20 cellular contexts compared by ENCODE assay signal in genomic region chr6:113073611-113074191, GRCh38.
DNase-seq lines count a peak whose midpoint lies in the region; ATAC-seq, FAIRE-seq and TF ChIP-seq lines count a peak whose summit lies in the region.
"Had no signal": no experiment of that assay in that cellular context is flagged by ENCODE, and none has a peak within 500 bp of the region (broad histone marks: within the 10 kb centered on the region; RNA-seq: fewer than 3 reads in every experiment).

No MANE protein-coding gene starts in this region.

- CTCF ChIA-PET in IMR-90 (lab: Yijun Ruan, JAX): no interaction called here

- H3K4me2 ChIP-seq in IMR-90 (ENCODE audit: low read depth, low read length): peak overlapping the region; percentile 80; the same call in 1 of the 2 replicates
- H3K4me2 ChIP-seq: BLaER1 had no signal

- H3K4ac ChIP-seq in IMR-90 (ENCODE audit: low read depth, low read length): no peak overlapping the region

- no peaks in the 10 kb centered on the region for H3K79me1 ChIP-seq in IMR-90 (ENCODE audit: low read depth in 1 of 2, low read length in 2 of 2)

- peak; percentile 7 for DNase-seq in AG08396 (ENCODE audit: low spot score)
- DNase-seq in IMR-90: peak; percentile 74
- DNase-seq in astrocyte of the cerebellum (ENCODE audit: low read depth): peak; percentile 41
- no peak for DNase-seq in kidney
- no peak for DNase-seq in NCI-H2171 (lab: John Stamatoyannopoulos, UW)
- DNase-seq in iPS-NIHi11 (ENCODE audit: low spot score): no peak
- DNase-seq in stimulated activated CD4-positive, alpha-beta T cell treated with anti-CD3 and anti-CD28 coated beads, Interleukin-4, amount 100 ng/mL, for 24 hours: no peak
- DNase-seq: activated CD8-positive, alpha-beta memory T cell treated with anti-CD3 and anti-CD28 coated beads, Interleukin-2, amount 50 U/mL, for 48 hours; activated naive CD8-positive, alpha-beta T cell treated with anti-CD3 and anti-CD28 coated beads, Interleukin-2, amount 10 ng/mL, durations not matched to agents 7 days and 5 days; dermis blood vessel endothelial cell; DMS79; immature natural killer cell; KBM-7; NCI-H1694 had no signal

- peak overlapping the region; percentile 84 for H2BK120ac ChIP-seq in IMR-90 (ENCODE audit: low read depth, low read length)

- peak overlapping the region; percentile 97 for H2BK5ac ChIP-seq in IMR-90 (ENCODE audit: low read depth, low read length, poor library complexity, severe bottlenecking)

- FAIRE-seq in kidney (lab: Jason Lieb, UNC): peak; percentile 35
- FAIRE-seq: GM12878 had no signal

- TF ChIP-seq POLR2A in IMR-90 (IDR thresholded peaks at IDR 0.05; ENCODE audit: low read depth, low read length): no peak
- no peak for TF ChIP-seq POLR2A in gastroesophageal sphincter (IDR thresholded peaks at IDR 0.05)

- intact Hi-C loops in IMR-90 (cut with micrococcal nuclease) (no loop called here), kidney (cut with DNase I) (no loop called here)

- H3K4me3 ChIP-seq in IMR-90 (ENCODE audit: insufficient read depth, low read depth, low read length): no peak overlapping the region
- H3K4me3 ChIP-seq in astrocyte of the cerebellum (ENCODE audit: low read depth, low read length): no peak overlapping the region
- H3K4me3 ChIP-seq in kidney (ENCODE audit: low read length in 2 of 2): no peak overlapping the region
- H3K4me3 ChIP-seq in gastroesophageal sphincter: no peak overlapping the region
- H3K4me3 ChIP-seq: BLaER1, GM12878, prostate gland, SK-N-MC had no signal

- H3K27ac ChIP-seq in IMR-90 (ENCODE audit: insufficient read depth, low read length): no peak overlapping the region
- no peak overlapping the region for H3K27ac ChIP-seq in kidney (ENCODE audit: low read depth in 2 of 2, low read length in 2 of 2)
- H3K27ac ChIP-seq in gastroesophageal sphincter: no peak overlapping the region
- H3K27ac ChIP-seq: BLaER1, foreskin keratinocyte, prostate gland, SK-N-MC had no signal

- peaks cover 2% of the 10 kb centered on the region; the same call in 1 of the 2 replicates for H3K4me1 ChIP-seq in IMR-90 (ENCODE audit: control insufficient read depth, insufficient read depth, low read length)
- H3K4me1 ChIP-seq in kidney (ENCODE audit: control insufficient read depth in 1 of 2, insufficient read depth in 1 of 2, low read depth in 1 of 2, low read length in 2 of 2): no peaks in the 10 kb centered on the region
- no peaks in the 10 kb centered on the region for H3K4me1 ChIP-seq in gastroesophageal sphincter
- H3K4me1 ChIP-seq: BLaER1, prostate gland had no signal

- ATAC-seq in IMR-90 (ENCODE audit: low read depth) (peak; percentile 77), gastroesophageal sphincter (no peak)
- ATAC-seq: foreskin keratinocyte, GM12878 had no signal

- 0 out of 2 replicates have a peak overlapping the region, but pooled peaks have one; percentile 38 for H4K91ac ChIP-seq in IMR-90 (ENCODE audit: insufficient read depth, low read depth, low read length)

- dilution Hi-C loops in IMR-90 (cut with HindIII; ENCODE audit: low sequenced_read_pairs, unreplicated experiment): no loop called here

- H2BK15ac ChIP-seq in IMR-90 (ENCODE audit: low read depth, low read length): peak overlapping the region; percentile 98; the same call in 1 of the 3 replicates

- POLR2A ChIA-PET in IMR-90 (lab: Charles Lee; ENCODE audit: unreplicated experiment): no interaction called here

- H2AK9ac ChIP-seq in IMR-90 (replicated peaks; ENCODE audit: low read depth, low read length, poor library complexity): no peak overlapping the region

- H3K9me1 ChIP-seq in IMR-90 (ENCODE audit: insufficient read depth, low read length): no peaks in the 10 kb centered on the region

- TF ChIP-seq CTCF in IMR-90 (conservative IDR thresholded peaks at IDR 0.05; ENCODE audit: low read depth, low read length) (no peak), astrocyte of the cerebellum (IDR thresholded peaks at IDR 0.05; ENCODE audit: low read depth, low read length, missing control alignments) (no peak), kidney (IDR thresholded peaks at IDR 0.05; ENCODE audit: borderline replicate concordance, extremely low read depth, insufficient read depth) (no peak), gastroesophageal sphincter (IDR thresholded peaks at IDR 0.05) (no peak)

- no peak for TF ChIP-seq EP300 in gastroesophageal sphincter (IDR thresholded peaks at IDR 0.05)

- no peaks in the 10 kb centered on the region for H3K36me3 ChIP-seq in IMR-90 (ENCODE audit: control insufficient read depth, insufficient read depth, low read length)
- H3K36me3 ChIP-seq in kidney (ENCODE audit: control insufficient read depth in 1 of 2, insufficient read depth in 2 of 2, low read length in 2 of 2): no peaks in the 10 kb centered on the region
- no peaks in the 10 kb centered on the region for H3K36me3 ChIP-seq in gastroesophageal sphincter
- H3K36me3 ChIP-seq: BLaER1, prostate gland had no signal

- BruUV-seq in IMR-90 (replicated peaks; lab: Mats Ljungman, UMichigan): no TSS peak

- H3K14ac ChIP-seq in IMR-90 (replicated peaks; ENCODE audit: low read depth, low read length): peak overlapping the region; percentile 49; the same call in 1 of the 2 replicates

- H3K27me3 ChIP-seq in IMR-90 (ENCODE audit: control insufficient read depth, insufficient read depth, low read length) (no peaks in the 10 kb centered on the region), gastroesophageal sphincter (no peaks in the 10 kb centered on the region)
- H3K27me3 ChIP-seq: BLaER1, foreskin keratinocyte had no signal

- H3K23ac ChIP-seq in IMR-90 (ENCODE audit: low read depth, low read length): peak overlapping the region; percentile 64; the same call in 1 of the 2 replicates

- peak overlapping the region; percentile 90; the same call in 1 of the 2 replicates for H3K18ac ChIP-seq in IMR-90 (ENCODE audit: low read depth, low read length)

- no peak for TF ChIP-seq RAD21 in IMR-90 (IDR thresholded peaks at IDR 0.05; ENCODE audit: low read length)

- no peak overlapping the region for H2AFZ ChIP-seq in IMR-90 (replicated peaks; ENCODE audit: low read length, poor library complexity)

- no CpG with 5 or more reads among the region's 1 CpG for WGBS in IMR-90 (ENCODE audit: extremely low coverage in 2 of 2, insufficient read length in 1 of 2), 2 experiments
- WGBS in gastroesophageal sphincter (ENCODE audit: low coverage in 1 of 2), 2 donors: 22 to 58% methylated on average over 1 of the region's 1 CpG

- H3K9ac ChIP-seq in IMR-90 (ENCODE audit: low read depth, low read length): no peak overlapping the region
- H3K9ac ChIP-seq in kidney (ENCODE audit: low read length in 2 of 2): no peak overlapping the region
- H3K9ac ChIP-seq: BLaER1 had no signal

- no peak overlapping the region for H2AK5ac ChIP-seq in IMR-90 (ENCODE audit: low read depth, low read length)

- peaks cover 2% of the 10 kb centered on the region; the same call in 1 of the 2 replicates for H3K9me3 ChIP-seq in IMR-90 (ENCODE audit: control insufficient read depth, insufficient read depth, low read length)
- no peaks in the 10 kb centered on the region for H3K9me3 ChIP-seq in kidney (ENCODE audit: control insufficient read depth in 1 of 2, low read length in 2 of 2)
- peaks cover 0 to 3% (median 0%) of the 10 kb centered on the region in 3 donors for H3K9me3 ChIP-seq in gastroesophageal sphincter
- H3K9me3 ChIP-seq: BLaER1, prostate gland had no signal

- in situ Hi-C loops in IMR-90 (cut with MboI; ENCODE audit: low sequenced_read_pairs) (no loop called here), astrocyte of the cerebellum (cut with HindIII; ENCODE audit: low sequenced_read_pairs) (no loop called here)

- peak overlapping the region; percentile 12; the same call in 1 of the 2 replicates for H4K5ac ChIP-seq in IMR-90 (ENCODE audit: low read depth, low read length)

- peak overlapping the region in 1 of 2 experiments; percentile 63; a peak in 2 of 4 replicates for H4K8ac ChIP-seq in IMR-90 (ENCODE audit: low read depth in 2 of 2, low read length in 2 of 2)

- H3K56ac ChIP-seq in IMR-90 (ENCODE audit: extremely low read depth, insufficient read depth, low read length): 0 out of 2 replicates have a peak overlapping the region, but pooled peaks have one; percentile 50

- peak overlapping the region; percentile 88 for H2BK20ac ChIP-seq in IMR-90 (ENCODE audit: low read depth, low read length)

- no peaks in the 10 kb centered on the region for H4K20me1 ChIP-seq in IMR-90 (ENCODE audit: insufficient read depth, low read length)
- H4K20me1 ChIP-seq: BLaER1 had no signal

TF ChIP-seq in IMR-90, 13 proteins besides CTCF, POLR2A, EP300 and RAD21 (continues in another document):
- TF ChIP-seq NFE2L2 (IDR thresholded peaks at IDR 0.05; ENCODE audit: low read depth, low read length): no peak
- no peak for TF ChIP-seq BHLHE40 (IDR thresholded peaks at IDR 0.05; ENCODE audit: low read depth, low read length)
- TF ChIP-seq MAFK (IDR thresholded peaks at IDR 0.05; ENCODE audit: low read depth, low read length): no peak
- TF ChIP-seq RFX5 (IDR thresholded peaks at IDR 0.05; ENCODE audit: low read depth, low read length): no peak
- TF ChIP-seq SMC3 (IDR thresholded peaks at IDR 0.05; ENCODE audit: low read depth, low read length): no peak
- TF ChIP-seq CEBPB (IDR thresholded peaks at IDR 0.05; ENCODE audit: low read depth, low read length): no peak
- no peak for TF ChIP-seq MAZ (IDR thresholded peaks at IDR 0.05; ENCODE audit: borderline replicate concordance, low read depth, low read length)
- TF ChIP-seq, protein P1, sequence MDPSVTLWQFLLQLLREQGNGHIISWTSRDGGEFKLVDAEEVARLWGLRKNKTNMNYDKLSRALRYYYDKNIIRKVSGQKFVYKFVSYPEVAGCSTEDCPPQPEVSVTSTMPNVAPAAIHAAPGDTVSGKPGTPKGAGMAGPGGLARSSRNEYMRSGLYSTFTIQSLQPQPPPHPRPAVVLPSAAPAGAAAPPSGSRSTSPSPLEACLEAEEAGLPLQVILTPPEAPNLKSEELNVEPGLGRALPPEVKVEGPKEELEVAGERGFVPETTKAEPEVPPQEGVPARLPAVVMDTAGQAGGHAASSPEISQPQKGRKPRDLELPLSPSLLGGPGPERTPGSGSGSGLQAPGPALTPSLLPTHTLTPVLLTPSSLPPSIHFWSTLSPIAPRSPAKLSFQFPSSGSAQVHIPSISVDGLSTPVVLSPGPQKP (IDR thresholded peaks at IDR 0.05; ENCODE audit: borderline replicate concordance, low read depth, low read length): no peak
- TF ChIP-seq CHD1 (IDR thresholded peaks at IDR 0.05; ENCODE audit: low read depth, low read length): no peak
- TF ChIP-seq, protein P2, sequence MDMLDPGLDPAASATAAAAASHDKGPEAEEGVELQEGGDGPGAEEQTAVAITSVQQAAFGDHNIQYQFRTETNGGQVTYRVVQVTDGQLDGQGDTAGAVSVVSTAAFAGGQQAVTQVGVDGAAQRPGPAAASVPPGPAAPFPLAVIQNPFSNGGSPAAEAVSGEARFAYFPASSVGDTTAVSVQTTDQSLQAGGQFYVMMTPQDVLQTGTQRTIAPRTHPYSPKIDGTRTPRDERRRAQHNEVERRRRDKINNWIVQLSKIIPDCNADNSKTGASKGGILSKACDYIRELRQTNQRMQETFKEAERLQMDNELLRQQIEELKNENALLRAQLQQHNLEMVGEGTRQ (IDR thresholded peaks at IDR 0.05; ENCODE audit: low read depth, low read length): no peak
- TF ChIP-seq MXI1 (IDR thresholded peaks at IDR 0.05; ENCODE audit: borderline replicate concordance, low read depth, low read length): no peak
- TF ChIP-seq FOS (IDR thresholded peaks at IDR 0.05; ENCODE audit: low read depth, low read length): no peak

Comparison
In these comparisons a context has a peak if more than half of its experiments do, and no peak if none do; other contexts are left out.
1. DNase-seq: peak in AG08396 (single experiment), IMR-90 (single experiment) and astrocyte of the cerebellum (single experiment); none in kidney (single experiment), NCI-H2171 (single experiment), iPS-NIHi11 (single experiment) and stimulated activated CD4-positive, alpha-beta T cell treated with anti-CD3 and anti-CD28 coated beads, Interleukin-4, amount 100 ng/mL, for 24 hours (single experiment).